Comparison of ENCODE assay signal across 13 cellular contexts in the genomic region with DNA sequence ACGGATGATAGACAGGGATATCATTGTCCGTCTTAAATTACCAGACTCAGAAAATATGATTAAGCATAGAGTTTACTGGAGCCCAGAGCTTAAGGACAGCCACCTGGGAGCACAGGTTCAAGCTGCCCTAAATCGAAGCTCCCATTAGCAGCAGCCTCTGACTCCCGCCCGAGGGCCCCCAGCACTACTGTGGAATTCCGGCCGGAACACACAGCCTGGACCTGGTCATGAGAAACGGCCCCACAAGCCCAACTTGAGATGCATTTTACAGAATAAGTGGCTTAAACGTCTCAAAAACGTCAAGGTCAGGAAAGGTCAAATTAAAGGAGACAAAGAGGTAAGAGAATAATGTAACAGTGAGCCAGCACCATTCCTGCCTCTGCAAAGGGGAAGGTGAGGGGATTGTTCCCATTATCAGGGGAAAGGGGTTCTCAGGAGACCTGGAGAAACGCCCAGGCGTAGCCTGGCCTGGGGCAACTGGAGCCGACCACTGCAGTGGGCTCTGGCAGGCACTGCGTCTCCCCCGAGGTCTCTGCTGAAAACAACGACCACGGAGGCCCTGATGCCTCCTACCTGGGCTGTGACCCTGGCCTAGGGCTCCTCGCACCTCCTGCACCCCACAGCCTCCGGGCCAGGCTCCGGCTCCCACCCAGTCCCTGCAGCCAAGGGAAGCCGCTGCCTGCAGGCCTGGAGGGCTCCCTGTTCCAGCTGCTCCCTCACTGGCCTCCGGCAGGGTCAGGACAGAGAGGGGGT. TPM values are rescaled to one million over a fixed set of nuclear protein-coding genes. Genes with fewer than 3 reads are reported as not detected.
DNase-seq lines count a peak whose midpoint lies in the region; ATAC-seq and TF ChIP-seq lines count a peak whose summit lies in the region.
"Had no signal": no experiment of that assay in that cellular context is flagged by ENCODE, and none has a peak within 500 bp of the region (broad histone marks: within the 10 kb centered on the region; RNA-seq: fewer than 3 reads in every experiment).

No MANE protein-coding gene starts in this region.

- no peak overlapping the region for H3K4me3 Mint-ChIP-seq in activated T-cell treated with anti-CD3 and anti-CD28 coated beads, Interleukin-2, amount 50 U/mL, for 72 hours
- H3K4me3 Mint-ChIP-seq: activated B cell treated with CpG ODN at 0.5 μM for 24 hours, T-cell had no signal

- H4K20me1 ChIP-seq in DND-41 (ENCODE audit: insufficient read depth, low read length): no peaks in the 10 kb centered on the region
- H4K20me1 ChIP-seq in PC-3 (ENCODE audit: low read length): no peaks in the 10 kb centered on the region
- H4K20me1 ChIP-seq in hepatocyte (ENCODE audit: insufficient read depth, poor library complexity, severe bottlenecking): no peaks in the 10 kb centered on the region

- H3K9ac ChIP-seq in DND-41 (ENCODE audit: low read depth, low read length) (no peak overlapping the region), PC-3 (ENCODE audit: low read length) (no peak overlapping the region), rectal smooth muscle tissue (ENCODE audit: low read length) (no peak overlapping the region)

- no peaks in the 10 kb centered on the region for H3K36me3 ChIP-seq in DND-41 (ENCODE audit: insufficient read depth, low read length)
- H3K36me3 ChIP-seq in PC-3 (ENCODE audit: low read depth, low read length): no peaks in the 10 kb centered on the region
- no peaks in the 10 kb centered on the region for H3K36me3 ChIP-seq in hepatocyte (replicated peaks; ENCODE audit: insufficient read depth, low read depth)
- H3K36me3 ChIP-seq in rectal smooth muscle tissue (ENCODE audit: control insufficient read depth, insufficient read depth, low read length): no peaks in the 10 kb centered on the region
- no peaks in the 10 kb centered on the region for H3K36me3 ChIP-seq in gastrocnemius medialis
- no peaks in the 10 kb centered on the region for H3K36me3 ChIP-seq in SJCRH30

- H3K9me2 ChIP-seq in PC-3 (replicated peaks; ENCODE audit: low read length): no peaks in the 10 kb centered on the region
- no peaks in the 10 kb centered on the region for H3K9me2 ChIP-seq in hepatocyte (replicated peaks; ENCODE audit: insufficient read depth)

- no peaks in the 10 kb centered on the region for H3K9me3 ChIP-seq in DND-41 (ENCODE audit: insufficient read depth, low read length, severe bottlenecking)
- no peaks in the 10 kb centered on the region for H3K9me3 ChIP-seq in PC-3 (ENCODE audit: low read length)
- H3K9me3 ChIP-seq in hepatocyte (ENCODE audit: low read depth): no peaks in the 10 kb centered on the region
- H3K9me3 ChIP-seq in gastrocnemius medialis: no peaks in the 10 kb centered on the region
- H3K9me3 ChIP-seq in SJCRH30 (replicated peaks): no peaks in the 10 kb centered on the region

- H2AFZ ChIP-seq in DND-41 (ENCODE audit: low read depth, low read length): 0 out of 2 replicates have a peak overlapping the region, but pooled peaks have one; percentile 42
- H2AFZ ChIP-seq in PC-3 (ENCODE audit: low read length): peak overlapping the region; percentile 46; the same call in 1 of the 2 replicates
- no peak overlapping the region for H2AFZ ChIP-seq in hepatocyte

- DNase-seq in DND-41 (no peak), PC-3 (no peak), hepatocyte (ENCODE audit: low spot score) (no peak), gastrocnemius medialis (no peak), SJCRH30 (no peak)
- DNase-seq in activated CD4-positive, alpha-beta T cell treated with anti-CD3 and anti-CD28 coated beads, Interleukin-2, amount 50 U/mL, for 48 hours: no peak
- DNase-seq in activated T-cell treated with anti-CD3 and anti-CD28 coated beads, Interleukin-2, amount 50 U/mL, for 72 hours: no peak
- DNase-seq: activated B cell treated with CpG ODN at 0.5 μM for 24 hours, foreskin keratinocyte, mammary epithelial cell, NCI-H2171 had no signal

- H3K4me3 ChIP-seq in DND-41 (ENCODE audit: low read depth in 1 of 2, low read length in 2 of 2) (no peak overlapping the region), PC-3 (ENCODE audit: low read length) (no peak overlapping the region), hepatocyte (no peak overlapping the region), rectal smooth muscle tissue (ENCODE audit: low read length) (peak overlapping the region; percentile 8), gastrocnemius medialis (no peak overlapping the region), SJCRH30 (no peak overlapping the region)

- no peaks in the 10 kb centered on the region for H3K9me3 Mint-ChIP-seq in activated T-cell treated with anti-CD3 and anti-CD28 coated beads, Interleukin-2, amount 50 U/mL, for 72 hours

- H3K27me3 ChIP-seq in DND-41 (ENCODE audit: insufficient read depth, low read length, poor library complexity) (no peaks in the 10 kb centered on the region), PC-3 (ENCODE audit: low read length) (no peaks in the 10 kb centered on the region), hepatocyte (peaks cover 9% of the 10 kb centered on the region), rectal smooth muscle tissue (ENCODE audit: control insufficient read depth, insufficient read depth, low read length) (peaks cover 17% of the 10 kb centered on the region), gastrocnemius medialis (peaks cover 18 to 27% (median 22%) of the 10 kb centered on the region in 3 donors), SJCRH30 (no peaks in the 10 kb centered on the region)

- no peak overlapping the region for H3K4me2 ChIP-seq in DND-41 (ENCODE audit: insufficient read depth, low read length)
- peak overlapping the region; percentile 6; the same call in 1 of the 2 replicates for H3K4me2 ChIP-seq in PC-3 (ENCODE audit: low read length)
- peak overlapping the region; percentile 41 for H3K4me2 ChIP-seq in hepatocyte

- POLR2A ChIA-PET in PC-3 (lab: Charles Lee; ENCODE audit: unreplicated experiment): no interaction called here

- H3K36me3 Mint-ChIP-seq in activated T-cell treated with anti-CD3 and anti-CD28 coated beads, Interleukin-2, amount 50 U/mL, for 72 hours (ENCODE audit: insufficient read depth in 2 of 2): no peaks in the 10 kb centered on the region
- H3K36me3 Mint-ChIP-seq: T-cell had no signal

- H3K4me1 Mint-ChIP-seq in activated T-cell treated with anti-CD3 and anti-CD28 coated beads, Interleukin-2, amount 50 U/mL, for 72 hours (ENCODE audit: low read depth): peaks cover 13% of the 10 kb centered on the region

- CTCF ChIA-PET in PC-3 (lab: Charles Lee): interaction anchor here (1.1 kb wide), 1 partner anchor 152 kb away, joined by 3 read pairs; no protein-coding TSS in a partner anchor

- ATAC-seq in DND-41 (ENCODE audit: insufficient read depth, low read depth) (no peak), PC-3 (no peak), gastrocnemius medialis (no peak)
- ATAC-seq in activated T-cell treated with anti-CD3 and anti-CD28 coated beads, Interleukin-2, amount 50 U/mL, for 72 hours (replicated peaks in 1 of 2): no peak

- intact Hi-C loops in PC-3 (cut with micrococcal nuclease): loop anchor here (5.0 kb wide), 1 partner anchor 172 kb away; no protein-coding TSS in a partner anchor
- intact Hi-C loops in gastrocnemius medialis (cut with DNase I; ENCODE audit: low total_unique reads): loop anchor here (2.0 to 5.0 kb wide), 4 partner anchors 87 to 257 kb away; a partner anchor contains a TSS

- H3K27ac Mint-ChIP-seq in activated T-cell treated with anti-CD3 and anti-CD28 coated beads, Interleukin-2, amount 50 U/mL, for 72 hours: no peak overlapping the region
- H3K27ac Mint-ChIP-seq: activated B cell treated with CpG ODN at 0.5 μM for 24 hours, T-cell had no signal

- H3K27ac ChIP-seq in DND-41 (ENCODE audit: low read length) (no peak overlapping the region), PC-3 (ENCODE audit: low read length) (no peak overlapping the region), hepatocyte (no peak overlapping the region), rectal smooth muscle tissue (ENCODE audit: low read depth, low read length) (no peak overlapping the region), gastrocnemius medialis (no peak overlapping the region), SJCRH30 (no peak overlapping the region)
- H3K27ac ChIP-seq: foreskin keratinocyte had no signal

- TF ChIP-seq CTCF in DND-41 (IDR thresholded peaks at IDR 0.05; ENCODE audit: borderline replicate concordance, extremely low read depth, low read length, poor library complexity, severe bottlenecking) (no peak), PC-3 (conservative IDR thresholded peaks at IDR 0.05; ENCODE audit: low read depth, low read length) (no peak), hepatocyte (IDR thresholded peaks at IDR 0.05; ENCODE audit: poor library complexity) (no peak), gastrocnemius medialis (IDR thresholded peaks at IDR 0.05 in 4 of 5, conservative IDR thresholded peaks at IDR 0.05 in 1 of 5) (no peak)

- BruUV-seq in PC-3 (replicated peaks; lab: Mats Ljungman, UMichigan): no TSS peak

- peaks cover 7% of the 10 kb centered on the region for H3F3A ChIP-seq in PC-3 (ENCODE audit: low read length, unreplicated experiment)

- H3K27me3 Mint-ChIP-seq in activated T-cell treated with anti-CD3 and anti-CD28 coated beads, Interleukin-2, amount 50 U/mL, for 72 hours (ENCODE audit: low read depth): peaks cover 2% of the 10 kb centered on the region

- H3K79me2 ChIP-seq in DND-41 (ENCODE audit: insufficient read depth, low read length): no peaks in the 10 kb centered on the region
- H3K79me2 ChIP-seq in PC-3 (ENCODE audit: low read length): no peaks in the 10 kb centered on the region
- no peaks in the 10 kb centered on the region for H3K79me2 ChIP-seq in hepatocyte

- in situ Hi-C loops in gastrocnemius medialis (cut with MboI; ENCODE audit: low sequenced_read_pairs in 4 of 4): loop anchor here in 3 of 4 donors (10.0 to 25.0 kb wide), 2 partner anchors 135 to 142 kb away; no protein-coding TSS in a partner anchor

- TF ChIP-seq POLR2A in gastrocnemius medialis (IDR thresholded peaks at IDR 0.05): no peak

- H3K4me1 ChIP-seq in DND-41 (ENCODE audit: insufficient read depth, low read length) (peaks cover 22% of the 10 kb centered on the region), PC-3 (ENCODE audit: insufficient read depth, low read length) (peaks cover 24% of the 10 kb centered on the region), hepatocyte (ENCODE audit: insufficient read depth) (peaks cover 50% of the 10 kb centered on the region), rectal smooth muscle tissue (ENCODE audit: control insufficient read depth, insufficient read depth, low read length) (peaks cover 34% of the 10 kb centered on the region), gastrocnemius medialis (peaks cover 23 to 27% of the 10 kb centered on the region in 2 donors), SJCRH30 (peaks cover 18% of the 10 kb centered on the region)

- 70% methylated on average over 22 of the region's 22 CpGs for WGBS in hepatocyte (ENCODE audit: low lambda C conversion rate, missing lambda C conversion rate)

RNA-seq across cellular contexts. Expression of a gene that starts 11.5 kb away (rescaled TPM):
- total RNA-seq in PC-3 (2014; rRNA removed) (487 and 628 TPM in 2 replicates), hepatocyte (193 and 296 TPM in 2 replicates), gastrocnemius medialis (10 to 100 TPM; 50.5 to 97.8 (median 73.3) TPM)
- 592 and 616 TPM in 2 replicates for polyA plus RNA-seq in hepatocyte
- total RNA-seq in activated T-cell treated with anti-CD3 and anti-CD28 coated beads, Interleukin-2, amount 50 U/mL, for 72 hours: 1 to 10 TPM; 1.7 to 2.8 TPM
- total RNA-seq in SJCRH30 (2014; rRNA removed; shearing (Covaris generic)): 12.6 and 13.3 TPM in 2 replicates
